ENCODE assay signal across 10 cellular contexts in the genomic region with DNA sequence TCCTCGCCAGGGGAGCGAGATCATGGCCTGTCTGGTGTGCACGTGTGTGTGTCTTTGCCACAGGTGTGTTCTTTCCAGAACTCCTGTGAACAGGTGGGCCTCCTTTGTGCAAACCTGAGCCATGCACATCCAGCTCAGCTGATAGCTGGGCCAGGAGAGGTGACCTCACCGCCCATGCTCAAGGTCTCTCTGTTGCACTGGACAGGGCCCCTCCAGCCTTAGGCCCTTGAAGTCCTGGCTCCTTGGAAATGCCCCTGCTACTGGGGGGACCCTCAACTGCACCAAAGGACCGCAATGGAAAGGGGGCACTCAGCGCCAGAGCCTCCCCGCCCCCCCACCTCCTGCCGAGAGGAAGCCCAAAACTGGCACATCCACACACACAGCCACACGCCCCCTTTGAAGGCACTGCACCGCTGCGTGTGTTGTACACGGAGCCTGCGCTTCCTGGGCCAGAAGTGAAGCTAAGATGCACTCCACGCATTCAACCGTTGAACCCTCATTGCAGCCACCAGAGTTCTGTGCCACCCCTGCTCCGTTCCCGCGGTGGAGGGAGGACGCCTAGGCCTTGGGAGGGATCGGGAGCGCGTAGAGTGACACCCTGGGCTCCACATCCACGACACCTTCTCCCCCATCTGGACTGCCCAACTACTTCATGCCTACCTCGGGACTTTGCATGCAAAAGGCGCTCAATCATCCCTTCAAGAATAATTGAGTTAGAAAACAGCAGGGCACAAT. TPM values are rescaled to one million over a fixed set of nuclear protein-coding genes. Genes with fewer than 3 reads are reported as not detected.
DNase-seq lines count a peak whose midpoint lies in the region; ATAC-seq and TF ChIP-seq lines count a peak whose summit lies in the region.
"Had no signal": no experiment of that assay in that cellular context is flagged by ENCODE, and none has a peak within 500 bp of the region (broad histone marks: within the 10 kb centered on the region; RNA-seq: fewer than 3 reads in every experiment).

No MANE protein-coding gene starts in this region.

- DNase-seq in CD8-positive, alpha-beta T cell = peak in 4 of 7 experiments; percentile 34 to 76 (median 58)
- DNase-seq in NT2/D1 (ENCODE audit: low read depth, low spot score) (no peak), chondrocyte (ENCODE audit: low spot score) (peak; percentile 57), neuronal stem cell (ENCODE audit: low spot score) (no peak), CD1c-positive myeloid dendritic cell (ENCODE audit: extremely low spot score) (no peak), GF-D8 (lab: John Stamatoyannopoulos, UW) (no peak)
- DNase-seq in stimulated activated CD4-positive, alpha-beta T cell treated with anti-CD3 and anti-CD28 coated beads, Interleukin-12 subunit alpha, Interleukin-12 subunit beta, amount 100 ng/mL, for 4 hours = no peak

- H3K4me1 ChIP-seq in CD8-positive, alpha-beta T cell (ENCODE audit: insufficient read depth, low read length) = peaks cover 94% of the 10 kb centered on the region
- H3K4me1 ChIP-seq in NT2/D1 (ENCODE audit: insufficient read depth, insufficient read length) (peaks cover 7% of the 10 kb centered on the region), neuronal stem cell (ENCODE audit: control insufficient read depth in 2 of 2, insufficient read depth in 1 of 2, low read depth in 1 of 2, low read length in 2 of 2) (peaks cover 4 to 12% of the 10 kb centered on the region in 2 donors)

- no peak overlapping the region for H2BK120ac ChIP-seq in neuronal stem cell (ENCODE audit: low read depth, low read length)

- peak overlapping the region; percentile 94 for H3K27ac Mint-ChIP-seq in CD8-positive, alpha-beta T cell
- no peak overlapping the region for H3K27ac Mint-ChIP-seq in chondrocyte (ENCODE audit: unreplicated experiment)

- H3K4me3 Mint-ChIP-seq in CD8-positive, alpha-beta T cell = peak overlapping the region; percentile 91
- H3K4me3 Mint-ChIP-seq in chondrocyte (ENCODE audit: unreplicated experiment) = no peak overlapping the region

- H2BK15ac ChIP-seq in neuronal stem cell (ENCODE audit: low read length) = peak overlapping the region; percentile 88

- H3K27me3 Mint-ChIP-seq in CD8-positive, alpha-beta T cell (ENCODE audit: low read depth) = no peaks in the 10 kb centered on the region
- peaks cover 11% of the 10 kb centered on the region for H3K27me3 Mint-ChIP-seq in chondrocyte (ENCODE audit: low read depth)

- H3K4me1 Mint-ChIP-seq in CD8-positive, alpha-beta T cell (ENCODE audit: low read depth) = peaks cover 92% of the 10 kb centered on the region
- H3K4me1 Mint-ChIP-seq in chondrocyte (ENCODE audit: low read depth) = peaks cover 3% of the 10 kb centered on the region

- H3K9ac ChIP-seq in NT2/D1 (ENCODE audit: insufficient read length, low read depth) (peak overlapping the region; percentile 32), neuronal stem cell (ENCODE audit: low read depth, low read length, poor library complexity) (no peak overlapping the region)

- ATAC-seq in CD8-positive, alpha-beta T cell = peak; percentile 37
- ATAC-seq in GM21786 (IDR thresholded peaks at IDR 0.05; ENCODE audit: unreplicated experiment) = no peak

- peak overlapping the region; percentile 53 for H2AK5ac ChIP-seq in neuronal stem cell (ENCODE audit: low read depth, low read length)

- H3K23ac ChIP-seq in neuronal stem cell (ENCODE audit: low read depth, low read length, poor library complexity) = peak overlapping the region; percentile 76

- no peak overlapping the region for H3K4me2 ChIP-seq in neuronal stem cell (ENCODE audit: insufficient read depth, low read length, poor library complexity, severe bottlenecking)

- no peak overlapping the region for H4K91ac ChIP-seq in neuronal stem cell (ENCODE audit: low read depth, low read length, poor library complexity)

- H3K9me3 ChIP-seq in CD8-positive, alpha-beta T cell (ENCODE audit: low read length) = no peaks in the 10 kb centered on the region
- H3K9me3 ChIP-seq in NT2/D1 (ENCODE audit: insufficient read depth, low read length) (peaks cover 6% of the 10 kb centered on the region; the same call in 1 of the 2 replicates), neuronal stem cell (replicated peaks in 1 of 2; ENCODE audit: control insufficient read depth in 2 of 2, insufficient read depth in 1 of 2, low read depth in 1 of 2, low read length in 2 of 2) (peaks cover 0 to 5% of the 10 kb centered on the region in 2 donors)

- H4K8ac ChIP-seq in neuronal stem cell (ENCODE audit: low read depth, low read length) = peak overlapping the region; percentile 74

- H3K14ac ChIP-seq in neuronal stem cell (ENCODE audit: low read length) = peak overlapping the region; percentile 56

- H2BK12ac ChIP-seq in neuronal stem cell (ENCODE audit: low read length) = peak overlapping the region; percentile 98

- no peaks in the 10 kb centered on the region for H3K9me3 Mint-ChIP-seq in CD8-positive, alpha-beta T cell
- no peaks in the 10 kb centered on the region for H3K9me3 Mint-ChIP-seq in chondrocyte (ENCODE audit: low read depth)

- CTCF ChIA-PET in CD8-positive, alpha-beta T cell (lab: Charles Lee) = interaction anchor here (0.6 to 9.3 kb wide), 29 partner anchors 9 to 383 kb away, joined by 3 to 86 read pairs (median 5); a partner anchor contains a TSS

- no peaks in the 10 kb centered on the region for H3K36me3 ChIP-seq in CD8-positive, alpha-beta T cell (ENCODE audit: insufficient read depth, low read length)
- H3K36me3 ChIP-seq in NT2/D1 (ENCODE audit: insufficient read depth, insufficient read length, low read length) = no peaks in the 10 kb centered on the region
- H3K36me3 ChIP-seq in neuronal stem cell (replicated peaks in 1 of 2; ENCODE audit: control insufficient read depth in 2 of 2, insufficient read depth in 2 of 2, low read length in 2 of 2) = no peaks in the 10 kb centered on the region

- no peak overlapping the region for H2BK5ac ChIP-seq in neuronal stem cell (ENCODE audit: low read length)

- H3K27me3 ChIP-seq in CD8-positive, alpha-beta T cell (ENCODE audit: insufficient read depth, low read length) = no peaks in the 10 kb centered on the region
- H3K27me3 ChIP-seq in NT2/D1 (ENCODE audit: insufficient read depth, insufficient read length) (no peaks in the 10 kb centered on the region), neuronal stem cell (ENCODE audit: control insufficient read depth in 3 of 3, insufficient read depth in 3 of 3, low read depth in 1 of 3, low read length in 3 of 3) (no peaks in the 10 kb centered on the region)

- no CpG with 5 or more reads among the region's 25 CpGs for WGBS in neuronal stem cell (ENCODE audit: extremely low coverage in 2 of 2, insufficient read length in 2 of 2, insufficient replicate concordance in 1 of 2), 2 donors

- peaks cover 3% of the 10 kb centered on the region for H3K36me3 Mint-ChIP-seq in CD8-positive, alpha-beta T cell
- H3K36me3 Mint-ChIP-seq in chondrocyte (ENCODE audit: low read depth) = no peaks in the 10 kb centered on the region

- intact Hi-C loops in CD8-positive, alpha-beta T cell (cut with DNase I, micrococcal nuclease) = loop anchor here (1.0 to 2.0 kb wide), 9 partner anchors 17 to 291 kb away; a partner anchor contains a TSS

- peak overlapping the region; percentile 62 for H3K4ac ChIP-seq in neuronal stem cell (ENCODE audit: low read length)

- H3K4me3 ChIP-seq in CD8-positive, alpha-beta T cell (ENCODE audit: low read depth, low read length) = peak overlapping the region; percentile 42
- H3K4me3 ChIP-seq in NT2/D1 (ENCODE audit: insufficient read length, low read depth) (no peak overlapping the region), neuronal stem cell (ENCODE audit: low read length in 2 of 2) (no peak overlapping the region)

- POLR2A ChIA-PET in CD8-positive, alpha-beta T cell (lab: Charles Lee) = interaction anchor here (0.8 to 3.3 kb wide), 13 partner anchors 12 to 390 kb away, joined by 3 to 23 read pairs (median 4); a partner anchor contains a TSS

- peak overlapping the region; percentile 89 for H2AFZ ChIP-seq in neuronal stem cell (ENCODE audit: low read length)

- H3K27ac ChIP-seq in CD8-positive, alpha-beta T cell (ENCODE audit: low read depth, low read length) = peak overlapping the region; percentile 49
- H3K27ac ChIP-seq in neuronal stem cell (replicated peaks; ENCODE audit: low read length) = no peak overlapping the region
- H3K27ac ChIP-seq: RWPE1 had no signal

- peak overlapping the region; percentile 73 for H3K18ac ChIP-seq in neuronal stem cell (ENCODE audit: low read length)

- no peak for TF ChIP-seq CTCF in CD8-positive, alpha-beta T cell (IDR thresholded peaks at IDR 0.05)
- TF ChIP-seq CTCF in chondrocyte (IDR thresholded peaks at IDR 0.05) = no peak

- H3K79me1 ChIP-seq in neuronal stem cell (ENCODE audit: low read depth, low read length) = no peaks in the 10 kb centered on the region

RNA-seq across cellular contexts. Expression of a gene that starts 16.4 kb away (rescaled TPM):
- total RNA-seq in CD8-positive, alpha-beta T cell = 100 to 1,000 TPM; 121 to 129 TPM
- 0.37 TPM in 1 of 3 replicates, not detected in the others for total RNA-seq in chondrocyte
- 0.47 TPM for polyA plus RNA-seq in neuronal stem cell (2013, experiment 1 of 2)
- polyA plus RNA-seq in neuronal stem cell (2013, experiment 2 of 2) = 0.43 TPM

RNA-seq across cellular contexts. Expression of a gene that starts 21.9 kb away (rescaled TPM):
- 10 to 100 TPM; 12.0 to 12.9 TPM for total RNA-seq in CD8-positive, alpha-beta T cell
- 11.3 to 27.7 TPM (median 14.6 TPM) in 3 replicates for total RNA-seq in chondrocyte
- polyA plus RNA-seq in neuronal stem cell (2013, experiment 1 of 2) = 17.0 TPM
- polyA plus RNA-seq in neuronal stem cell (2013, experiment 2 of 2) = 18.2 TPM

RNA-seq across cellular contexts. Expression of a gene that starts 46.2 kb away (rescaled TPM):
- 1 to 10 TPM; 2.6 to 3.1 TPM for total RNA-seq in CD8-positive, alpha-beta T cell
- total RNA-seq in chondrocyte = not detected in 3 replicates
- 0.22 TPM for polyA plus RNA-seq in neuronal stem cell (2013, experiment 1 of 2)
- polyA plus RNA-seq in neuronal stem cell (2013, experiment 2 of 2) = 0.28 TPM
- total RNA-seq: M059J had no signal

RNA-seq across cellular contexts. Expression of a gene that starts 56.6 kb away (rescaled TPM):
- total RNA-seq in CD8-positive, alpha-beta T cell = under 1 TPM; 0.27 to 0.58 TPM
- total RNA-seq in chondrocyte = not detected in 3 replicates
- polyA plus RNA-seq in neuronal stem cell (2013, experiment 1 of 2) = 0.01 TPM
- not detected for polyA plus RNA-seq in neuronal stem cell (2013, experiment 2 of 2)
- total RNA-seq: M059J had no signal

Comparison
In these comparisons a context has a peak if more than half of its experiments do, and no peak if none do; other contexts are left out.
1. DNase-seq: peak in CD8-positive, alpha-beta T cell (4 of 7) and chondrocyte (single experiment); none in NT2/D1 (single experiment), neuronal stem cell (single experiment), CD1c-positive myeloid dendritic cell (single experiment), stimulated activated CD4-positive, alpha-beta T cell treated with anti-CD3 and anti-CD28 coated beads, Interleukin-12 subunit alpha, Interleukin-12 subunit beta, amount 100 ng/mL, for 4 hours (single experiment) and GF-D8 (single experiment).
2. RNA of a gene that starts 16.4 kb away (total RNA-seq): 121 to 129 TPM in CD8-positive, alpha-beta T cell; 0.37 TPM in chondrocyte; every median in the first group is over 10 times any median in the second.